ENCODE assay signal across 18 cellular contexts in the genomic region with DNA sequence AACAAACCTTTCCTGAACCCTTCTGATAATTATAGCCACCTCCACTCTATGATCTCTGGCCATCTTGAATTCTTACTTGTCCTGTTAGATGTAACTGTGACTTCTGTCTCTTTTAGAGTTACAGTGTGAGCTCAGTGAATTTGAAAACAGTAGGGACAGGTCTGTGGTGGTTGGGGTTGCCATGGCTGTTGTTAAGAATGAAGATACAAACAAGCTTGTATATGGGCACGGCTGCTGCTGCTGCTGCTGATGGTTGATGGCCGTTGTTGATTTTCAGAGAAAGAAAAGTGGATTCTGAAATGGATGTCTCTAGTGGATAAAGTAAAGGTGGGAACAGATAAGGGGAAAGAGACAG.
DNase-seq lines count a peak whose midpoint lies in the region; ATAC-seq and TF ChIP-seq lines count a peak whose summit lies in the region.
"Had no signal": no experiment of that assay in that cellular context is flagged by ENCODE, and none has a peak within 500 bp of the region (broad histone marks: within the 10 kb centered on the region; RNA-seq: fewer than 3 reads in every experiment).

No MANE protein-coding gene starts in this region.

- H3K27ac Mint-ChIP-seq in HFFc6: peak overlapping the region; percentile 89
- H3K27ac Mint-ChIP-seq: activated B cell treated with CpG ODN at 0.5 μM for 24 hours; activated naive CD8-positive, alpha-beta T cell treated with anti-CD3 and anti-CD28 coated beads, Interleukin-2, amount 50 U/mL, for 24 hours; activated T-helper 17 cell treated with anti-CD3 and anti-CD28 coated beads, Interleukin-2, amount 50 U/mL, for 72 hours; effector memory CD8-positive, alpha-beta T cell had no signal

- no peaks in the 10 kb centered on the region for H4K20me1 ChIP-seq in fibroblast of lung (ENCODE audit: control insufficient read depth, extremely low read depth, insufficient read depth, low read length)

- DNase-seq in HFFc6 (no peak), fibroblast of lung (ENCODE audit: low read depth in 2 of 2) (no peak), sigmoid colon (no peak), GM10266 (ENCODE audit: extremely low spot score) (no peak), cerebellar cortex (ENCODE audit: low spot score) (no peak)
- DNase-seq in activated T-cell treated with anti-CD3 and anti-CD28 coated beads, Interleukin-2, amount 50 U/mL, for 4 hours: no peak
- DNase-seq: activated B cell treated with CpG ODN at 0.5 μM for 24 hours; activated naive CD8-positive, alpha-beta T cell treated with anti-CD3 and anti-CD28 coated beads, Interleukin-2, amount 50 U/mL, for 24 hours; DMS79; effector memory CD8-positive, alpha-beta T cell; NCI-H69; SHP77 treated with DMSO at 0.1 percent for 48 hours; stimulated activated CD4-positive, alpha-beta T cell treated with anti-CD3 and anti-CD28 coated beads, Interleukin-15, amount 100 ng/mL, for 24 hours; testis had no signal

- peaks cover 71% of the 10 kb centered on the region for H3K36me3 Mint-ChIP-seq in HFFc6 (ENCODE audit: low read depth)
- no peaks in the 10 kb centered on the region for H3K36me3 Mint-ChIP-seq in activated T-cell treated with anti-CD3 and anti-CD28 coated beads, Interleukin-2, amount 50 U/mL, for 4 hours (ENCODE audit: insufficient read depth)

- WGBS in sigmoid colon, 2 donors: 82 to 87% methylated on average over 2 of the region's 2 CpGs

- TF ChIP-seq EP300 in sigmoid colon (IDR thresholded peaks at IDR 0.05): no peak

- TF ChIP-seq POLR2A in sigmoid colon (IDR thresholded peaks at IDR 0.05): no peak

- no peak overlapping the region for H3K9ac ChIP-seq in fibroblast of lung (ENCODE audit: insufficient read depth, low read length)

- peak; percentile 36; the same call in 2 of the 3 replicates for ATAC-seq in SK-N-SH treated with all-trans-retinoic acid at 6 μM for 48 hours
- ATAC-seq in activated T-cell treated with anti-CD3 and anti-CD28 coated beads, Interleukin-2, amount 50 U/mL, for 4 hours: no peak
- ATAC-seq: activated naive CD8-positive, alpha-beta T cell treated with anti-CD3 and anti-CD28 coated beads, Interleukin-2, amount 50 U/mL, for 24 hours; activated T-helper 17 cell treated with anti-CD3 and anti-CD28 coated beads, Interleukin-2, amount 50 U/mL, for 72 hours; effector memory CD8-positive, alpha-beta T cell had no signal

- TF ChIP-seq CTCF in HFFc6 (IDR thresholded peaks at IDR 0.05) (no peak), fibroblast of lung (conservative IDR thresholded peaks at IDR 0.05 in 1 of 2, IDR thresholded peaks at IDR 0.05 in 1 of 2; ENCODE audit: low read depth in 1 of 2, low read length in 2 of 2) (no peak), sigmoid colon (IDR thresholded peaks at IDR 0.05) (no peak), GM10266 (IDR thresholded peaks at IDR 0.05; ENCODE audit: control insufficient read depth, insufficient read depth, low read depth, missing control alignments) (no peak)

- H3K9me3 ChIP-seq in fibroblast of lung (ENCODE audit: control insufficient read depth, insufficient read depth, low read depth, low read length) (no peaks in the 10 kb centered on the region), sigmoid colon (no peaks in the 10 kb centered on the region)
- H3K9me3 ChIP-seq: testis had no signal

- H3K27me3 ChIP-seq in fibroblast of lung (ENCODE audit: control insufficient read depth, insufficient read depth, low read length) (no peaks in the 10 kb centered on the region), sigmoid colon (no peaks in the 10 kb centered on the region)
- H3K27me3 ChIP-seq: testis had no signal

- H3K4me3 ChIP-seq in fibroblast of lung (replicated peaks in 1 of 4; ENCODE audit: control extremely low read depth in 1 of 4, insufficient read depth in 1 of 4, low read depth in 3 of 4, low read length in 4 of 4) (no peak overlapping the region), sigmoid colon (no peak overlapping the region)
- H3K4me3 ChIP-seq: testis had no signal

- H3K79me2 ChIP-seq in fibroblast of lung (ENCODE audit: control insufficient read depth, insufficient read depth, low read length): peaks cover 75% of the 10 kb centered on the region

- H3K4me1 ChIP-seq in fibroblast of lung (ENCODE audit: control insufficient read depth, extremely low read depth, insufficient read depth, low read length): peaks cover 14% of the 10 kb centered on the region
- peaks cover 0 to 100% (median 97%) of the 10 kb centered on the region in 4 donors for H3K4me1 ChIP-seq in sigmoid colon

- 0 out of 2 replicates have a peak overlapping the region, but pooled peaks have one; percentile 11 for H3K4me3 Mint-ChIP-seq in HFFc6
- no peak overlapping the region for H3K4me3 Mint-ChIP-seq in activated T-cell treated with anti-CD3 and anti-CD28 coated beads, Interleukin-2, amount 50 U/mL, for 4 hours
- H3K4me3 Mint-ChIP-seq: activated B cell treated with CpG ODN at 0.5 μM for 24 hours; activated naive CD8-positive, alpha-beta T cell treated with anti-CD3 and anti-CD28 coated beads, Interleukin-2, amount 50 U/mL, for 24 hours; activated T-helper 17 cell treated with anti-CD3 and anti-CD28 coated beads, Interleukin-2, amount 50 U/mL, for 72 hours; central memory CD8-positive, alpha-beta T cell; effector memory CD8-positive, alpha-beta T cell; neural crest cell had no signal

- no peak overlapping the region for H3K4me2 ChIP-seq in fibroblast of lung (ENCODE audit: extremely low read depth, insufficient read depth, low read length)

- H3K27ac ChIP-seq in fibroblast of lung (ENCODE audit: insufficient read depth, low read length) (peak overlapping the region; percentile 1), sigmoid colon (peak overlapping the region; percentile 44 to 88 (median 76))
- H3K27ac ChIP-seq: testis had no signal

- H3K27me3 Mint-ChIP-seq in HFFc6 (ENCODE audit: insufficient read depth): no peaks in the 10 kb centered on the region; the same call in 1 of the 2 replicates
- H3K27me3 Mint-ChIP-seq in activated T-cell treated with anti-CD3 and anti-CD28 coated beads, Interleukin-2, amount 50 U/mL, for 4 hours (ENCODE audit: low read depth): peaks cover 14% of the 10 kb centered on the region

- no peaks in the 10 kb centered on the region for H3K9me3 Mint-ChIP-seq in HFFc6
- H3K9me3 Mint-ChIP-seq in activated T-cell treated with anti-CD3 and anti-CD28 coated beads, Interleukin-2, amount 50 U/mL, for 4 hours: no peaks in the 10 kb centered on the region
- H3K9me3 Mint-ChIP-seq: activated B cell treated with CpG ODN at 0.5 μM for 24 hours; activated naive CD8-positive, alpha-beta T cell treated with anti-CD3 and anti-CD28 coated beads, Interleukin-2, amount 50 U/mL, for 24 hours; activated T-helper 17 cell treated with anti-CD3 and anti-CD28 coated beads, Interleukin-2, amount 50 U/mL, for 72 hours; central memory CD8-positive, alpha-beta T cell; effector memory CD8-positive, alpha-beta T cell had no signal

- intact Hi-C loops in sigmoid colon (cut with DNase I): no loop called here

- H3K36me3 ChIP-seq in fibroblast of lung (ENCODE audit: control insufficient read depth, insufficient read depth, low read length) (no peaks in the 10 kb centered on the region), sigmoid colon (no peaks in the 10 kb centered on the region)

- no peak overlapping the region for H2AFZ ChIP-seq in fibroblast of lung (ENCODE audit: low read length)

- peaks cover 99% of the 10 kb centered on the region for H3K4me1 Mint-ChIP-seq in HFFc6 (ENCODE audit: low read depth)
- peaks cover 5% of the 10 kb centered on the region for H3K4me1 Mint-ChIP-seq in activated T-cell treated with anti-CD3 and anti-CD28 coated beads, Interleukin-2, amount 50 U/mL, for 4 hours (ENCODE audit: low read depth)
- H3K4me1 Mint-ChIP-seq: activated B cell treated with CpG ODN at 0.5 μM for 24 hours; activated T-helper 17 cell treated with anti-CD3 and anti-CD28 coated beads, Interleukin-2, amount 50 U/mL, for 72 hours had no signal

TF ChIP-seq in SK-N-SH treated with all-trans-retinoic acid at 6 μM for 48 hours, 23 proteins besides CTCF, POLR2A, EP300 and RAD21 (continues in another document):
- TF ChIP-seq ARNTL (CRISPR knock-in tag; IDR thresholded peaks at IDR 0.05; ENCODE audit: borderline replicate concordance, low read depth): no peak
- no peak for TF ChIP-seq ISL1 (CRISPR knock-in tag; IDR thresholded peaks at IDR 0.05)
- TF ChIP-seq, protein P1, sequence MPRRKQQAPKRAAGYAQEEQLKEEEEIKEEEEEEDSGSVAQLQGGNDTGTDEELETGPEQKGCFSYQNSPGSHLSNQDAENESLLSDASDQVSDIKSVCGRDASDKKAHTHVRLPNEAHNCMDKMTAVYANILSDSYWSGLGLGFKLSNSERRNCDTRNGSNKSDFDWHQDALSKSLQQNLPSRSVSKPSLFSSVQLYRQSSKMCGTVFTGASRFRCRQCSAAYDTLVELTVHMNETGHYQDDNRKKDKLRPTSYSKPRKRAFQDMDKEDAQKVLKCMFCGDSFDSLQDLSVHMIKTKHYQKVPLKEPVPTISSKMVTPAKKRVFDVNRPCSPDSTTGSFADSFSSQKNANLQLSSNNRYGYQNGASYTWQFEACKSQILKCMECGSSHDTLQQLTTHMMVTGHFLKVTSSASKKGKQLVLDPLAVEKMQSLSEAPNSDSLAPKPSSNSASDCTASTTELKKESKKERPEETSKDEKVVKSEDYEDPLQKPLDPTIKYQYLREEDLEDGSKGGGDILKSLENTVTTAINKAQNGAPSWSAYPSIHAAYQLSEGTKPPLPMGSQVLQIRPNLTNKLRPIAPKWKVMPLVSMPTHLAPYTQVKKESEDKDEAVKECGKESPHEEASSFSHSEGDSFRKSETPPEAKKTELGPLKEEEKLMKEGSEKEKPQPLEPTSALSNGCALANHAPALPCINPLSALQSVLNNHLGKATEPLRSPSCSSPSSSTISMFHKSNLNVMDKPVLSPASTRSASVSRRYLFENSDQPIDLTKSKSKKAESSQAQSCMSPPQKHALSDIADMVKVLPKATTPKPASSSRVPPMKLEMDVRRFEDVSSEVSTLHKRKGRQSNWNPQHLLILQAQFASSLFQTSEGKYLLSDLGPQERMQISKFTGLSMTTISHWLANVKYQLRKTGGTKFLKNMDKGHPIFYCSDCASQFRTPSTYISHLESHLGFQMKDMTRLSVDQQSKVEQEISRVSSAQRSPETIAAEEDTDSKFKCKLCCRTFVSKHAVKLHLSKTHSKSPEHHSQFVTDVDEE (CRISPR knock-in tag; IDR thresholded peaks at IDR 0.05): no peak
